In genomic region chr18:74250131-74250530, GRCh38 we compare ENCODE assay signal across 1 cellular context.
TF ChIP-seq lines count a peak whose summit lies in the region.

No MANE protein-coding gene starts in this region.

TF ChIP-seq in HepG2, 621 proteins besides CTCF, POLR2A, EP300 and RAD21 (continued from another document):
- TF ChIP-seq, protein P1, sequence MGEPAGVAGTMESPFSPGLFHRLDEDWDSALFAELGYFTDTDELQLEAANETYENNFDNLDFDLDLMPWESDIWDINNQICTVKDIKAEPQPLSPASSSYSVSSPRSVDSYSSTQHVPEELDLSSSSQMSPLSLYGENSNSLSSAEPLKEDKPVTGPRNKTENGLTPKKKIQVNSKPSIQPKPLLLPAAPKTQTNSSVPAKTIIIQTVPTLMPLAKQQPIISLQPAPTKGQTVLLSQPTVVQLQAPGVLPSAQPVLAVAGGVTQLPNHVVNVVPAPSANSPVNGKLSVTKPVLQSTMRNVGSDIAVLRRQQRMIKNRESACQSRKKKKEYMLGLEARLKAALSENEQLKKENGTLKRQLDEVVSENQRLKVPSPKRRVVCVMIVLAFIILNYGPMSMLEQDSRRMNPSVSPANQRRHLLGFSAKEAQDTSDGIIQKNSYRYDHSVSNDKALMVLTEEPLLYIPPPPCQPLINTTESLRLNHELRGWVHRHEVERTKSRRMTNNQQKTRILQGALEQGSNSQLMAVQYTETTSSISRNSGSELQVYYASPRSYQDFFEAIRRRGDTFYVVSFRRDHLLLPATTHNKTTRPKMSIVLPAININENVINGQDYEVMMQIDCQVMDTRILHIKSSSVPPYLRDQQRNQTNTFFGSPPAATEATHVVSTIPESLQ (CRISPR knock-in tag; conservative IDR thresholded peaks at IDR 0.05), result no peak
- TF ChIP-seq ZNF530 (CRISPR knock-in tag; IDR thresholded peaks at IDR 0.05; ENCODE audit: low read depth) (no peak), ZNF646 (CRISPR knock-in tag; IDR thresholded peaks at IDR 0.05) (no peak), JUN (CRISPR knock-in tag; IDR thresholded peaks at IDR 0.05) (no peak), KLF6 (CRISPR knock-in tag; IDR thresholded peaks at IDR 0.05) (no peak), FOXO4 (CRISPR knock-in tag; conservative IDR thresholded peaks at IDR 0.05) (no peak), HES4 (CRISPR knock-in tag; IDR thresholded peaks at IDR 0.05; ENCODE audit: borderline replicate concordance) (no peak), FOXK2 (IDR thresholded peaks at IDR 0.05) (no peak), ZNF30 (CRISPR knock-in tag; IDR thresholded peaks at IDR 0.05) (no peak)
- TF ChIP-seq, protein P2, sequence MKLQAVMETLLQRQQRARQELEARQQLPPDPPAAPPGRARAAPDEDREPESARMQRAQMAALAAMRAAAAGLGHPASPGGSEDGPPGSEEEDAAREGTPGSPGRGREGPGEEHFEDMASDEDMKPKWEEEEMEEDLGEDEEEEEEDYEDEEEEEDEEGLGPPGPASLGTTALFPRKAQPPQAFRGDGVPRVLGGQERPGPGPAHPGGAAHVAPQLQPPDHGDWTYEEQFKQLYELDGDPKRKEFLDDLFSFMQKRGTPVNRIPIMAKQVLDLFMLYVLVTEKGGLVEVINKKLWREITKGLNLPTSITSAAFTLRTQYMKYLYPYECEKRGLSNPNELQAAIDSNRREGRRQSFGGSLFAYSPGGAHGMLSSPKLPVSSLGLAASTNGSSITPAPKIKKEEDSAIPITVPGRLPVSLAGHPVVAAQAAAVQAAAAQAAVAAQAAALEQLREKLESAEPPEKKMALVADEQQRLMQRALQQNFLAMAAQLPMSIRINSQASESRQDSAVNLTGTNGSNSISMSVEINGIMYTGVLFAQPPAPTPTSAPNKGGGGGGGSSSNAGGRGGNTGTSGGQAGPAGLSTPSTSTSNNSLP (IDR thresholded peaks at IDR 0.05; ENCODE audit: low read depth, low read length), result no peak
